In genomic region chr4:15961778-15962510, GRCh38 we compare ENCODE assay signal across 1 cellular context.
TF ChIP-seq lines count a peak whose summit lies in the region.

No MANE protein-coding gene starts in this region.

TF ChIP-seq in H1, 55 proteins besides CTCF, POLR2A, EP300 and RAD21:
- no peak for TF ChIP-seq RXRA (IDR thresholded peaks at IDR 0.05; ENCODE audit: insufficient read depth, low read depth, low read length)
- no peak for TF ChIP-seq POLR2AphosphoS5 (IDR thresholded peaks at IDR 0.05; ENCODE audit: low read depth, low read length)
- no peak for TF ChIP-seq SIRT6 (IDR thresholded peaks at IDR 0.05; ENCODE audit: low read length)
- TF ChIP-seq NANOG (IDR thresholded peaks at IDR 0.05; ENCODE audit: insufficient read depth, low read depth, low read length, poor library complexity, severe bottlenecking), result no peak
- TF ChIP-seq JUN (IDR thresholded peaks at IDR 0.05; ENCODE audit: low read depth, low read length), result no peak
- no peak for TF ChIP-seq USF2 (IDR thresholded peaks at IDR 0.05; ENCODE audit: low read length)
- TF ChIP-seq RFX5 (IDR thresholded peaks at IDR 0.05; ENCODE audit: borderline replicate concordance, low read depth, low read length), result no peak
- TF ChIP-seq POU5F1 (IDR thresholded peaks at IDR 0.05; ENCODE audit: low read depth, low read length), result no peak
- TF ChIP-seq SUZ12 (IDR thresholded peaks at IDR 0.05; ENCODE audit: low read length), result no peak
- no peak for TF ChIP-seq CBX5 (IDR thresholded peaks at IDR 0.05; ENCODE audit: low read depth, low read length)
- no peak for TF ChIP-seq MAFK (IDR thresholded peaks at IDR 0.05; ENCODE audit: low read depth, low read length)
- no peak for TF ChIP-seq SP4 (IDR thresholded peaks at IDR 0.05; ENCODE audit: low read length)
- no peak for TF ChIP-seq TBP (IDR thresholded peaks at IDR 0.05; ENCODE audit: low read depth, low read length)
- TF ChIP-seq CTBP2 (IDR thresholded peaks at IDR 0.05; ENCODE audit: borderline replicate concordance, insufficient read depth, insufficient read length, low read length), result no peak
- no peak for TF ChIP-seq MAX (IDR thresholded peaks at IDR 0.05)
TF ChIP-seq in H1: peak in this region for 0.
